Comparison of ENCODE assay signal across 25 cellular contexts in genomic region chr4:60891947-60892346, GRCh38.
"Had no signal": no experiment of that assay in that cellular context is flagged by ENCODE, and none has a peak within 500 bp of the region (broad histone marks: within the 10 kb centered on the region; RNA-seq: fewer than 3 reads in every experiment).

No MANE protein-coding gene starts in this region.

- H3K4me1 Mint-ChIP-seq: activated CD4-positive, alpha-beta memory T cell treated with anti-CD3 and anti-CD28 coated beads, Interleukin-2, amount 10 ng/mL, durations not matched to agents 7 days and 5 days; activated CD4-positive, alpha-beta T cell treated with anti-CD3 and anti-CD28 coated beads, Interleukin-2, amount 10 ng/mL, durations not matched to agents 7 days and 5 days; activated naive CD4-positive, alpha-beta T cell treated with anti-CD3 and anti-CD28 coated beads, Interleukin-2, amount 10 ng/mL, durations not matched to agents 7 days and 5 days had no signal

- H3K36me3 Mint-ChIP-seq: activated naive CD4-positive, alpha-beta T cell treated with anti-CD3 and anti-CD28 coated beads, Interleukin-2, amount 10 ng/mL, durations not matched to agents 7 days and 5 days; activated naive CD8-positive, alpha-beta T cell had no signal

- H3K4me3 ChIP-seq: esophagus squamous epithelium had no signal

- H3K4me1 ChIP-seq: esophagus squamous epithelium had no signal

- H3K27me3 ChIP-seq: brain microvascular endothelial cell, esophagus squamous epithelium had no signal

- ATAC-seq: activated T-cell treated with anti-CD3 and anti-CD28 coated beads, Interleukin-2, amount 50 U/mL, for 72 hours; effector memory CD8-positive, alpha-beta T cell had no signal

- H3K27ac Mint-ChIP-seq: activated CD4-positive, alpha-beta memory T cell treated with anti-CD3 and anti-CD28 coated beads, Interleukin-2, amount 10 ng/mL, durations not matched to agents 7 days and 5 days; activated CD4-positive, alpha-beta T cell treated with anti-CD3 and anti-CD28 coated beads, Interleukin-2, amount 10 ng/mL, durations not matched to agents 7 days and 5 days; activated naive CD4-positive, alpha-beta T cell treated with anti-CD3 and anti-CD28 coated beads, Interleukin-2, amount 10 ng/mL, durations not matched to agents 7 days and 5 days; activated naive CD8-positive, alpha-beta T cell; activated T-cell treated with anti-CD3 and anti-CD28 coated beads, Interleukin-2, amount 50 U/mL, for 24 hours; activated T-cell treated with anti-CD3 and anti-CD28 coated beads, Interleukin-2, amount 50 U/mL, for 72 hours; effector memory CD8-positive, alpha-beta T cell had no signal

- H3K4me3 Mint-ChIP-seq: activated CD4-positive, alpha-beta memory T cell treated with anti-CD3 and anti-CD28 coated beads, Interleukin-2, amount 10 ng/mL, durations not matched to agents 7 days and 5 days; activated CD4-positive, alpha-beta T cell treated with anti-CD3 and anti-CD28 coated beads, Interleukin-2, amount 10 ng/mL, durations not matched to agents 7 days and 5 days; activated naive CD4-positive, alpha-beta T cell treated with anti-CD3 and anti-CD28 coated beads, Interleukin-2, amount 10 ng/mL, durations not matched to agents 7 days and 5 days; activated naive CD8-positive, alpha-beta T cell; activated T-cell treated with anti-CD3 and anti-CD28 coated beads, Interleukin-2, amount 50 U/mL, for 24 hours; activated T-cell treated with anti-CD3 and anti-CD28 coated beads, Interleukin-2, amount 50 U/mL, for 72 hours; effector memory CD8-positive, alpha-beta T cell had no signal

- DNase-seq: activated CD4-positive, alpha-beta memory T cell treated with anti-CD3 and anti-CD28 coated beads, Interleukin-2, amount 10 ng/mL, durations not matched to agents 7 days and 5 days; activated CD4-positive, alpha-beta T cell treated with anti-CD3 and anti-CD28 coated beads for 1 hour; activated CD4-positive, alpha-beta T cell treated with anti-CD3 and anti-CD28 coated beads for 4 hours; activated CD4-positive, alpha-beta T cell treated with anti-CD3 and anti-CD28 coated beads, Interleukin-2, amount 10 ng/mL, durations not matched to agents 7 days and 5 days; activated CD4-positive, alpha-beta T cell treated with anti-CD3 and anti-CD28 coated beads, Interleukin-2, amount 50 U/mL, for 4 hours; activated CD8-positive, alpha-beta memory T cell treated with anti-CD3 and anti-CD28 coated beads, Interleukin-2, amount 50 U/mL, for 48 hours; activated gamma-delta T cell; activated naive CD4-positive, alpha-beta T cell; activated naive CD4-positive, alpha-beta T cell treated with anti-CD3 and anti-CD28 coated beads, Interleukin-2, amount 10 ng/mL, durations not matched to agents 7 days and 5 days; activated T-cell treated with anti-CD3 and anti-CD28 coated beads for 4 hours; activated T-cell treated with anti-CD3 and anti-CD28 coated beads, Interleukin-2, amount 50 U/mL, for 24 hours; activated T-cell treated with anti-CD3 and anti-CD28 coated beads, Interleukin-2, amount 50 U/mL, for 72 hours; amniotic stem cell; anterior cingulate cortex; brain microvascular endothelial cell; caudate nucleus; cortex of kidney; dermis blood vessel endothelial cell; effector CD4-positive, alpha-beta T cell; effector memory CD8-positive, alpha-beta T cell; esophagus squamous epithelium; head of caudate nucleus; T-helper 2 cell had no signal

- H3K27ac ChIP-seq: brain microvascular endothelial cell, epithelial cell of prostate, esophagus squamous epithelium had no signal

- H3K36me3 ChIP-seq: brain microvascular endothelial cell, esophagus squamous epithelium had no signal

- H3K27me3 Mint-ChIP-seq: activated CD4-positive, alpha-beta memory T cell treated with anti-CD3 and anti-CD28 coated beads, Interleukin-2, amount 10 ng/mL, durations not matched to agents 7 days and 5 days; activated CD4-positive, alpha-beta T cell treated with anti-CD3 and anti-CD28 coated beads, Interleukin-2, amount 10 ng/mL, durations not matched to agents 7 days and 5 days; activated naive CD4-positive, alpha-beta T cell treated with anti-CD3 and anti-CD28 coated beads, Interleukin-2, amount 10 ng/mL, durations not matched to agents 7 days and 5 days; activated naive CD8-positive, alpha-beta T cell; activated T-cell treated with anti-CD3 and anti-CD28 coated beads, Interleukin-2, amount 50 U/mL, for 24 hours; effector memory CD8-positive, alpha-beta T cell had no signal

- H3K9me3 ChIP-seq: esophagus squamous epithelium had no signal
